Comparison of ENCODE assay signal across 8 cellular contexts in the genomic region with DNA sequence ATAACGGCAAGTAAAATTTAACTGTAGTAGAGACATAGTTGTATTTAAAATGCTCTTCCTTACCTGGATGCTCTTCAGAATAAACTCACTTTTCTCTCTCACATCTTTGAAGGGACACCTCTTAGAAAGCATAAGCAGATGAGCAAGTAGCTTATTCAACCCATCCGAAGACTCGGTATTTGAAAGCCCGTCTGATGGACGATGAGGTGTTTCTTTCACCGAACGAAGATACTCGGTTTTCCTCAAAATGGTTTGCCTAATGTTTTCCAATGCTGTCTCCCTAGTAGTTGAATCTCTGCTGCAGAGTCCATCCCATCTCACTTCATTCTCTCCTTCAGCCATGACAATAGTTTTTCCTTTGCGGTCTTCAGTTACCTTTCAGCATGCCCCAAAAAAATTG. TPM values are rescaled to one million over a fixed set of nuclear protein-coding genes. Genes with fewer than 3 reads are reported as not detected.
DNase-seq lines count a peak whose midpoint lies in the region; ATAC-seq and TF ChIP-seq lines count a peak whose summit lies in the region.

No MANE protein-coding gene starts in this region.

- H3K27me3 ChIP-seq in Caco-2 (replicated peaks; ENCODE audit: control insufficient read depth, insufficient read depth, low read length) (no peaks in the 10 kb centered on the region), mammary epithelial cell (ENCODE audit: insufficient read depth, low read length) (no peaks in the 10 kb centered on the region), vagina (no peaks in the 10 kb centered on the region)

- H3K36me3 Mint-ChIP-seq in Caco-2 (ENCODE audit: insufficient read depth, unreplicated experiment) = peaks cover 9% of the 10 kb centered on the region

- 4% methylated on average over 9 of the region's 9 CpGs for WGBS in mammary epithelial cell (ENCODE audit: low coverage, missing lambda C conversion rate)

- peak overlapping the region; percentile 100 for H3K27ac Mint-ChIP-seq in Caco-2 (ENCODE audit: unreplicated experiment)

- H3K27me3 Mint-ChIP-seq in Caco-2 (ENCODE audit: insufficient read depth, unreplicated experiment) = no peaks in the 10 kb centered on the region

- H3K4me1 Mint-ChIP-seq in Caco-2 (ENCODE audit: low read depth, unreplicated experiment) = peaks cover 15% of the 10 kb centered on the region

- peaks cover 7% of the 10 kb centered on the region; the same call in 1 of the 2 replicates for H3K4me1 ChIP-seq in Caco-2
- H3K4me1 ChIP-seq in mammary epithelial cell (ENCODE audit: insufficient read depth, low read length) = peaks cover 12% of the 10 kb centered on the region
- peaks cover 43% of the 10 kb centered on the region for H3K4me1 ChIP-seq in vagina

- H3K9ac ChIP-seq in mammary epithelial cell (ENCODE audit: insufficient read depth, low read length) = peak overlapping the region; percentile 76

- intact Hi-C loops in Caco-2 (cut with micrococcal nuclease; ENCODE audit: unreplicated experiment) = loop anchor here (1.0 to 5.0 kb wide), 3 partner anchors 290 to 535 kb away; no protein-coding TSS in a partner anchor
- intact Hi-C loops in mammary epithelial cell (cut with micrococcal nuclease) = loop anchor here (1.0 to 2.0 kb wide), 3 partner anchors 46 to 289 kb away; a partner anchor contains a TSS
- intact Hi-C loops in vagina (cut with DNase I) = no loop called here

- H3K36me3 ChIP-seq in Caco-2 (ENCODE audit: control insufficient read depth, insufficient read depth, low read length) (no peaks in the 10 kb centered on the region), mammary epithelial cell (ENCODE audit: insufficient read depth, low read length) (no peaks in the 10 kb centered on the region), vagina (no peaks in the 10 kb centered on the region)

- DNase-seq in Caco-2 (no peak), M059J (ENCODE audit: low read depth) (peak; percentile 46), mammary epithelial cell (peak; percentile 25), medulla oblongata (ENCODE audit: extremely low spot score) (peak; percentile 61), vagina (ENCODE audit: extremely low spot score in 2 of 2) (no peak), GM10248 (ENCODE audit: extremely low spot score) (no peak), SIG-M5 (lab: John Stamatoyannopoulos, UW) (no peak)

- H3K9me3 Mint-ChIP-seq in Caco-2 (ENCODE audit: unreplicated experiment) = no peaks in the 10 kb centered on the region

- dilution Hi-C loops in mammary epithelial cell (cut with HindIII; ENCODE audit: low sequenced_read_pairs) = no loop called here

- peak overlapping the region; percentile 49 for H2AFZ ChIP-seq in mammary epithelial cell (ENCODE audit: low read depth, low read length)

- CTCF ChIA-PET in Caco-2 (lab: Charles Lee) = interaction anchor here (0.6 to 2.7 kb wide), 6 partner anchors 22 to 535 kb away, joined by 3 to 13 read pairs (median 4); a partner anchor contains a TSS
- CTCF ChIA-PET in mammary epithelial cell (lab: Charles Lee; ENCODE audit: low non-redundant PET) = interaction anchor here (0.6 kb wide), 2 partner anchors 289 to 291 kb away, joined by 3 to 7 read pairs; no protein-coding TSS in a partner anchor
- CTCF ChIA-PET in GM10248 (lab: Yijun Ruan, JAX) = interaction anchor here (0.7 to 4.8 kb wide), 11 partner anchors 9 to 946 kb away, joined by 3 to 20 read pairs (median 4); no protein-coding TSS in a partner anchor

- H3K9me3 ChIP-seq in Caco-2 = no peaks in the 10 kb centered on the region
- no peaks in the 10 kb centered on the region for H3K9me3 ChIP-seq in mammary epithelial cell (replicated peaks; ENCODE audit: insufficient read depth, low read length)
- no peaks in the 10 kb centered on the region for H3K9me3 ChIP-seq in vagina

- POLR2A ChIA-PET in Caco-2 (lab: Charles Lee) (interaction anchor here (0.5 to 1.9 kb wide), 13 partner anchors 22 to 1722 kb away, joined by 3 to 18 read pairs (median 5); a partner anchor contains a TSS), GM10248 (lab: Yijun Ruan, JAX) (interaction anchor here (1.1 kb wide), 1 partner anchor 535 kb away, joined by 5 read pairs; no protein-coding TSS in a partner anchor)

- TF ChIP-seq CTCF in Caco-2 (IDR thresholded peaks at IDR 0.05; ENCODE audit: insufficient read depth in 1 of 2, low read depth in 1 of 2, low read length in 1 of 2, severe bottlenecking in 1 of 2, unreplicated experiment in 1 of 2) = no peak
- no peak for TF ChIP-seq CTCF in mammary epithelial cell (conservative IDR thresholded peaks at IDR 0.05 in 1 of 2, IDR thresholded peaks at IDR 0.05 in 1 of 2; ENCODE audit: extremely low read depth in 1 of 2, insufficient read depth in 1 of 2, low read depth in 1 of 2, low read length in 2 of 2)
- TF ChIP-seq CTCF in vagina (IDR thresholded peaks at IDR 0.05) = no peak
- TF ChIP-seq CTCF in GM10248 (IDR thresholded peaks at IDR 0.05; ENCODE audit: control extremely low read depth, extremely low read depth, low read depth, missing control alignments) = no peak

- TF ChIP-seq POLR2A in vagina (IDR thresholded peaks at IDR 0.05) = no peak

- peaks cover 69% of the 10 kb centered on the region for H3K79me2 ChIP-seq in mammary epithelial cell (ENCODE audit: insufficient read depth, low read length)

- H3K4me3 ChIP-seq in Caco-2 (ENCODE audit: low read depth, low read length) (peak overlapping the region; percentile 63), mammary epithelial cell (replicated peaks in 1 of 3; ENCODE audit: insufficient read depth in 1 of 3, low read depth in 2 of 3, low read length in 3 of 3) (peak overlapping the region; percentile 90 to 94 (median 91)), vagina (peak overlapping the region; percentile 58 to 77)

- H4K20me1 ChIP-seq in mammary epithelial cell (ENCODE audit: insufficient read depth, low read length) = no peaks in the 10 kb centered on the region

- H3K4me3 Mint-ChIP-seq in Caco-2 (ENCODE audit: unreplicated experiment) = peak overlapping the region; percentile 97

- H3K27ac ChIP-seq in mammary epithelial cell (ENCODE audit: insufficient read depth, low read depth, low read length) (peak overlapping the region; percentile 94), vagina (peak overlapping the region; percentile 99)

- no TSS peak for BruUV-seq in Caco-2 (replicated peaks; lab: Mats Ljungman, UMichigan)
- no TSS peak for BruUV-seq in mammary epithelial cell (replicated peaks; lab: Mats Ljungman, UMichigan)

- ATAC-seq in GM21528 (IDR thresholded peaks at IDR 0.05; ENCODE audit: low FRiP score, unreplicated experiment) = no peak

- in situ Hi-C loops in mammary epithelial cell (cut with MboI; ENCODE audit: low sequenced_read_pairs in 2 of 2) = no loop called here

- peak overlapping the region; percentile 90 for H3K4me2 ChIP-seq in mammary epithelial cell (ENCODE audit: insufficient read depth, low read depth, low read length)

RNA-seq across cellular contexts. Expression of a gene that starts 0.9 kb away (rescaled TPM):
- 21.9 and 25.3 TPM in 2 replicates for total RNA-seq in Caco-2 (2022)
- 4.9 and 9.2 TPM in 2 replicates for total RNA-seq in M059J (2014; rRNA removed; shearing (Covaris generic))
- 10 to 100 TPM; 13.9 to 37.8 TPM for total RNA-seq in mammary epithelial cell
- polyA plus RNA-seq in mammary epithelial cell = 15.8 TPM
- polyA minus RNA-seq in mammary epithelial cell = 13.7 TPM
- total RNA-seq in vagina = 58.9 TPM

RNA-seq across cellular contexts. Expression of a gene that starts 1.6 kb away (rescaled TPM):
- total RNA-seq in Caco-2 (2022) (11.0 and 12.7 TPM in 2 replicates), mammary epithelial cell (10 to 100 TPM; 17.7 to 23.6 TPM), vagina (13.5 TPM)
- total RNA-seq in M059J (2014; rRNA removed; shearing (Covaris generic)) = 51.2 and 51.3 TPM in 2 replicates
- 11.0 TPM for polyA plus RNA-seq in mammary epithelial cell
- polyA minus RNA-seq in mammary epithelial cell = 0.72 TPM

Comparison
In these comparisons a context has a peak if more than half of its experiments do, and no peak if none do; other contexts are left out.
1. DNase-seq: peak in M059J (single experiment), mammary epithelial cell (single experiment) and medulla oblongata (single experiment); none in Caco-2 (0 of 2), vagina (0 of 2), GM10248 (single experiment) and SIG-M5 (single experiment).
2. Peak in every context shown above with its lines, with median percentiles within 50 percentile points of each other: H3K4me3 ChIP-seq.